ENCODE assay signal across 9 cellular contexts in the genomic region with DNA sequence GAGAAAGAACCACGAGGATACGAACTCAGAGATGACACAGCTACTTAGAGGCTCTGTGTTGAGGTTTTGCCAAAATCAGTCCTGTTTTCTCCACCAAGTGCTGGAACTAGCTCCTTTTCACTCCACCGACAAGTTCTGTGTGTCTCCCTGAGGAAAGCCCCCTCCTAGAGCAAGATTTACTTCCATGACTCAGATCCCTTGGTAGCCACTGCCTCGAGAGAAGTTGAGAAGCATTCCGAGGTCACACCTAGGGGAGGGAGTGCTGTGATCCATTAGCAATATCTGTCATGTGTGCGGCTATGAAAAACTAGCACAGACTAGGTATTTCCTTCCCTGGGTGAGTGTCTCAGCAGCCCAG. TPM values are rescaled to one million over a fixed set of nuclear protein-coding genes. Genes with fewer than 3 reads are reported as not detected.
DNase-seq lines count a peak whose midpoint lies in the region; ATAC-seq and TF ChIP-seq lines count a peak whose summit lies in the region.
"Had no signal": no experiment of that assay in that cellular context is flagged by ENCODE, and none has a peak within 500 bp of the region (broad histone marks: within the 10 kb centered on the region; RNA-seq: fewer than 3 reads in every experiment).

No MANE protein-coding gene starts in this region.

- intact Hi-C loops in activated B cell treated with CpG ODN at 0.5 μM for 24 hours (cut with micrococcal nuclease), result no loop called here

- H3K9me3 Mint-ChIP-seq in activated T-cell treated with anti-CD3 and anti-CD28 coated beads, Interleukin-2, amount 50 U/mL, for 24 hours, result no peaks in the 10 kb centered on the region
- no peaks in the 10 kb centered on the region for H3K9me3 Mint-ChIP-seq in activated B cell treated with CpG ODN at 0.5 μM for 24 hours
- H3K9me3 Mint-ChIP-seq in stimulated activated naive CD8-positive, alpha-beta T cell treated with anti-CD3 and anti-CD28 coated beads, Interleukin-15, amount 100 ng/mL, for 72 hours, result no peaks in the 10 kb centered on the region

- H3K27ac Mint-ChIP-seq in activated T-cell treated with anti-CD3 and anti-CD28 coated beads, Interleukin-2, amount 50 U/mL, for 24 hours, result peak overlapping the region; percentile 92
- H3K27ac Mint-ChIP-seq in activated B cell treated with CpG ODN at 0.5 μM for 24 hours, result peak overlapping the region; percentile 85
- H3K27ac Mint-ChIP-seq in stimulated activated naive CD8-positive, alpha-beta T cell treated with anti-CD3 and anti-CD28 coated beads, Interleukin-15, amount 100 ng/mL, for 72 hours, result peak overlapping the region; percentile 48 to 61

- no peak overlapping the region for H3K4me3 Mint-ChIP-seq in activated T-cell treated with anti-CD3 and anti-CD28 coated beads, Interleukin-2, amount 50 U/mL, for 24 hours
- peak overlapping the region; percentile 62 for H3K4me3 Mint-ChIP-seq in activated B cell treated with CpG ODN at 0.5 μM for 24 hours
- no peak overlapping the region for H3K4me3 Mint-ChIP-seq in stimulated activated naive CD8-positive, alpha-beta T cell treated with anti-CD3 and anti-CD28 coated beads, Interleukin-15, amount 100 ng/mL, for 72 hours

- peaks cover 51% of the 10 kb centered on the region for H3K4me1 Mint-ChIP-seq in activated T-cell treated with anti-CD3 and anti-CD28 coated beads, Interleukin-2, amount 50 U/mL, for 24 hours (ENCODE audit: low read depth)
- H3K4me1 Mint-ChIP-seq in activated B cell treated with CpG ODN at 0.5 μM for 24 hours, result peaks cover 58% of the 10 kb centered on the region
- H3K4me1 Mint-ChIP-seq in stimulated activated naive CD8-positive, alpha-beta T cell treated with anti-CD3 and anti-CD28 coated beads, Interleukin-15, amount 100 ng/mL, for 72 hours, result peaks cover 60% of the 10 kb centered on the region

- ATAC-seq in activated B cell treated with CpG ODN at 0.5 μM for 24 hours (ENCODE audit: low read depth) (no peak), HG03045 (IDR thresholded peaks at IDR 0.05; ENCODE audit: unreplicated experiment) (no peak)
- no peak for ATAC-seq in stimulated activated naive CD8-positive, alpha-beta T cell treated with anti-CD3 and anti-CD28 coated beads, Interleukin-15, amount 100 ng/mL, for 72 hours

- DNase-seq in activated T-cell treated with anti-CD3 and anti-CD28 coated beads, Interleukin-2, amount 50 U/mL, for 24 hours, result peak; percentile 27
- DNase-seq in activated T-cell treated with anti-CD3 and anti-CD28 coated beads for 4 hours (no peak), activated B cell treated with CpG ODN at 0.5 μM for 24 hours (peak; percentile 13), glomerular visceral epithelial cell (ENCODE audit: extremely low spot score) (peak; percentile 66), D341Med (ENCODE audit: low spot score) (no peak), NCI-H2107 (lab: John Stamatoyannopoulos, UW) (no peak)
- no peak for DNase-seq in stimulated activated naive CD8-positive, alpha-beta T cell treated with anti-CD3 and anti-CD28 coated beads, Interleukin-15, amount 100 ng/mL, for 72 hours
- DNase-seq: retina had no signal

- POLR2A ChIA-PET in activated B cell treated with CpG ODN at 0.5 μM for 24 hours (lab: Charles Lee), result interaction anchor here (0.9 to 11.7 kb wide), 7 partner anchors 9 to 229 kb away, joined by 3 to 360 read pairs (median 14); a partner anchor contains a TSS

- no peak for TF ChIP-seq CTCF in activated B cell treated with CpG ODN at 0.5 μM for 24 hours (IDR thresholded peaks at IDR 0.05)

- H3K27me3 Mint-ChIP-seq in activated T-cell treated with anti-CD3 and anti-CD28 coated beads, Interleukin-2, amount 50 U/mL, for 24 hours, result no peaks in the 10 kb centered on the region
- no peaks in the 10 kb centered on the region for H3K27me3 Mint-ChIP-seq in activated B cell treated with CpG ODN at 0.5 μM for 24 hours
- no peaks in the 10 kb centered on the region for H3K27me3 Mint-ChIP-seq in stimulated activated naive CD8-positive, alpha-beta T cell treated with anti-CD3 and anti-CD28 coated beads, Interleukin-15, amount 100 ng/mL, for 72 hours

- peaks cover 96% of the 10 kb centered on the region for H3K36me3 Mint-ChIP-seq in activated T-cell treated with anti-CD3 and anti-CD28 coated beads, Interleukin-2, amount 50 U/mL, for 24 hours (ENCODE audit: low read depth)
- H3K36me3 Mint-ChIP-seq in activated B cell treated with CpG ODN at 0.5 μM for 24 hours (ENCODE audit: low read depth), result peaks cover 77% of the 10 kb centered on the region

- CTCF ChIA-PET in activated B cell treated with CpG ODN at 0.5 μM for 24 hours (lab: Charles Lee), result interaction anchor here (0.6 to 1.3 kb wide), 3 partner anchors 22 to 65 kb away, joined by 3 read pairs; no protein-coding TSS in a partner anchor

RNA-seq across cellular contexts. Expression of a gene that starts 30.6 kb away (rescaled TPM):
- 144 and 167 TPM in 2 replicates for total RNA-seq in activated B cell treated with CpG ODN at 0.5 μM for 24 hours

Comparison
In these comparisons a context has a peak if more than half of its experiments do, and no peak if none do; other contexts are left out.
1. DNase-seq: peak in activated T-cell treated with anti-CD3 and anti-CD28 coated beads, Interleukin-2, amount 50 U/mL, for 24 hours (single experiment), activated B cell treated with CpG ODN at 0.5 μM for 24 hours (single experiment) and glomerular visceral epithelial cell (single experiment); none in activated T-cell treated with anti-CD3 and anti-CD28 coated beads for 4 hours (single experiment), stimulated activated naive CD8-positive, alpha-beta T cell treated with anti-CD3 and anti-CD28 coated beads, Interleukin-15, amount 100 ng/mL, for 72 hours (0 of 2), D341Med (single experiment) and NCI-H2107 (single experiment).
2. Peak in every context shown above with its lines, with median percentiles within 50 percentile points of each other: H3K27ac Mint-ChIP-seq.